ENCODE assay signal across 3 cellular contexts in the genomic region with DNA sequence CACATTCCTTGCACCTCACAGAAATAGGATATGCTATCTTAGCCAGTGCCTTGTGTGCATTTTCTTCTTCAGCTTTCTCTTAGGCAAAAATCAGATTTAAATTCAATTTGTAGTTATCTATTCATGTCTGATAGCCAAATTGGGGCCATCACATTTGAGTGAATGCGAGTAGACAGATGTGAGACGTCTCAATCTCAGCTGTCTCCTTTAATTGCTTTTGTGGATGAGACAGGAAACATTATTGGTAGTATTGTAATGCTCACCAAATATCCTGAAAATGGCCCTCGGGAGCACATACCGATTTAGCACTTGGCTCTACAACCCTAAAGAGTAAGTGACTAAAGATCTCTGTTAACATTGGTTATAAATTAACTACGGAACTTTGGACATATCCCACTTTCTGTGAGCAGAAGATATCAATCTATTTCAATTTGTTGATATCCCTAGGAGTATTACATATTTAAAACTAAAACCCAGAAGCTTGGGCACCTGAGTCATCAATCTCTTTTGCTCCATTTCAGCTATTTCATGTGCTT.
TF ChIP-seq lines count a peak whose summit lies in the region.

No MANE protein-coding gene starts in this region.

TF ChIP-seq in liver, 16 proteins besides CTCF, POLR2A, EP300 and RAD21 (continued from another document):
- TF ChIP-seq ZBTB33 (IDR thresholded peaks at IDR 0.05): no peak
- no peak for TF ChIP-seq ATF3 (IDR thresholded peaks at IDR 0.05)
- peak; percentile 38 for TF ChIP-seq MAX (IDR thresholded peaks at IDR 0.05)
- TF ChIP-seq GABPA (IDR thresholded peaks at IDR 0.05 in 1 of 2, conservative IDR thresholded peaks at IDR 0.05 in 1 of 2): no peak
- TF ChIP-seq JUND (IDR thresholded peaks at IDR 0.05): peak in 1 of 2 donors; percentile 48
- TF ChIP-seq FOXA1 (IDR thresholded peaks at IDR 0.05): peak; percentile 10
- peak; percentile 13 to 53 for TF ChIP-seq RXRA (IDR thresholded peaks at IDR 0.05)
- TF ChIP-seq REST (IDR thresholded peaks at IDR 0.05): peak; percentile 68
- TF ChIP-seq HNF4A (conservative IDR thresholded peaks at IDR 0.05): peak; percentile 42 to 75
- TF ChIP-seq YY1 (IDR thresholded peaks at IDR 0.05): peak; percentile 96
- TF ChIP-seq EGR1 (IDR thresholded peaks at IDR 0.05; ENCODE audit: low read depth in 2 of 2): no peak

TF ChIP-seq in HepG2, 621 proteins besides CTCF, POLR2A, EP300 and RAD21 (continued from another document and continues in another):
- no peak for TF ChIP-seq ZNF276 (CRISPR knock-in tag; IDR thresholded peaks at IDR 0.05; ENCODE audit: low read depth)
- TF ChIP-seq ZNF720 (CRISPR knock-in tag; IDR thresholded peaks at IDR 0.05): no peak
- TF ChIP-seq, protein P1, sequence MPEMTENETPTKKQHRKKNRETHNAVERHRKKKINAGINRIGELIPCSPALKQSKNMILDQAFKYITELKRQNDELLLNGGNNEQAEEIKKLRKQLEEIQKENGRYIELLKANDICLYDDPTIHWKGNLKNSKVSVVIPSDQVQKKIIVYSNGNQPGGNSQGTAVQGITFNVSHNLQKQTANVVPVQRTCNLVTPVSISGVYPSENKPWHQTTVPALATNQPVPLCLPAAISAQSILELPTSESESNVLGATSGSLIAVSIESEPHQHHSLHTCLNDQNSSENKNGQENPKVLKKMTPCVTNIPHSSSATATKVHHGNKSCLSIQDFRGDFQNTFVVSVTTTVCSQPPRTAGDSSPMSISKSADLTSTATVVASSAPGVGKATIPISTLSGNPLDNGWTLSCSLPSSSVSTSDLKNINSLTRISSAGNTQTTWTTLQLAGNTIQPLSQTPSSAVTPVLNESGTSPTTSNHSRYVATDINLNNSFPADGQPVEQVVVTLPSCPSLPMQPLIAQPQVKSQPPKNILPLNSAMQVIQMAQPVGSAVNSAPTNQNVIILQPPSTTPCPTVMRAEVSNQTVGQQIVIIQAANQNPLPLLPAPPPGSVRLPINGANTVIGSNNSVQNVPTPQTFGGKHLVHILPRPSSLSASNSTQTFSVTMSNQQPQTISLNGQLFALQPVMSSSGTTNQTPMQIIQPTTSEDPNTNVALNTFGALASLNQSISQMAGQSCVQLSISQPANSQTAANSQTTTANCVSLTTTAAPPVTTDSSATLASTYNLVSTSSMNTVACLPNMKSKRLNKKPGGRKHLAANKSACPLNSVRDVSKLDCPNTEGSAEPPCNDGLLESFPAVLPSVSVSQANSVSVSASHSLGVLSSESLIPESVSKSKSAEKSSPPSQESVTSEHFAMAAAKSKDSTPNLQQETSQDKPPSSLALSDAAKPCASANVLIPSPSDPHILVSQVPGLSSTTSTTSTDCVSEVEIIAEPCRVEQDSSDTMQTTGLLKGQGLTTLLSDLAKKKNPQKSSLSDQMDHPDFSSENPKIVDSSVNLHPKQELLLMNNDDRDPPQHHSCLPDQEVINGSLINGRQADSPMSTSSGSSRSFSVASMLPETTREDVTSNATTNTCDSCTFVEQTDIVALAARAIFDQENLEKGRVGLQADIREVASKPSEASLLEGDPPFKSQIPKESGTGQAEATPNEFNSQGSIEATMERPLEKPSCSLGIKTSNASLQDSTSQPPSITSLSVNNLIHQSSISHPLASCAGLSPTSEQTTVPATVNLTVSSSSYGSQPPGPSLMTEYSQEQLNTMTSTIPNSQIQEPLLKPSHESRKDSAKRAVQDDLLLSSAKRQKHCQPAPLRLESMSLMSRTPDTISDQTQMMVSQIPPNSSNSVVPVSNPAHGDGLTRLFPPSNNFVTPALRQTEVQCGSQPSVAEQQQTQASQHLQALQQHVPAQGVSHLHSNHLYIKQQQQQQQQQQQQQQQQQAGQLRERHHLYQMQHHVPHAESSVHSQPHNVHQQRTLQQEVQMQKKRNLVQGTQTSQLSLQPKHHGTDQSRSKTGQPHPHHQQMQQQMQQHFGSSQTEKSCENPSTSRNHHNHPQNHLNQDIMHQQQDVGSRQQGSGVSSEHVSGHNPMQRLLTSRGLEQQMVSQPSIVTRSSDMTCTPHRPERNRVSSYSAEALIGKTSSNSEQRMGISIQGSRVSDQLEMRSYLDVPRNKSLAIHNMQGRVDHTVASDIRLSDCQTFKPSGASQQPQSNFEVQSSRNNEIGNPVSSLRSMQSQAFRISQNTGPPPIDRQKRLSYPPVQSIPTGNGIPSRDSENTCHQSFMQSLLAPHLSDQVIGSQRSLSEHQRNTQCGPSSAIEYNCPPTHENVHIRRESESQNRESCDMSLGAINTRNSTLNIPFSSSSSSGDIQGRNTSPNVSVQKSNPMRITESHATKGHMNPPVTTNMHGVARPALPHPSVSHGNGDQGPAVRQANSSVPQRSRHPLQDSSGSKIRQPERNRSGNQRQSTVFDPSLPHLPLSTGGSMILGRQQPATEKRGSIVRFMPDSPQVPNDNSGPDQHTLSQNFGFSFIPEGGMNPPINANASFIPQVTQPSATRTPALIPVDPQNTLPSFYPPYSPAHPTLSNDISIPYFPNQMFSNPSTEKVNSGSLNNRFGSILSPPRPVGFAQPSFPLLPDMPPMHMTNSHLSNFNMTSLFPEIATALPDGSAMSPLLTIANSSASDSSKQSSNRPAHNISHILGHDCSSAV (CRISPR knock-in tag; IDR thresholded peaks at IDR 0.05; ENCODE audit: borderline replicate concordance): no peak
- no peak for TF ChIP-seq BCLAF1 (IDR thresholded peaks at IDR 0.05)
- TF ChIP-seq, protein P2, sequence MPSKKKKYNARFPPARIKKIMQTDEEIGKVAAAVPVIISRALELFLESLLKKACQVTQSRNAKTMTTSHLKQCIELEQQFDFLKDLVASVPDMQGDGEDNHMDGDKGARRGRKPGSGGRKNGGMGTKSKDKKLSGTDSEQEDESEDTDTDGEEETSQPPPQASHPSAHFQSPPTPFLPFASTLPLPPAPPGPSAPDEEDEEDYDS (CRISPR knock-in tag; IDR thresholded peaks at IDR 0.05): no peak
- no peak for TF ChIP-seq EEA1 (CRISPR knock-in tag; IDR thresholded peaks at IDR 0.05; ENCODE audit: borderline replicate concordance)

TF ChIP-seq in neural cell, 6 proteins besides CTCF, POLR2A, EP300 and RAD21 (continued from another document):
- TF ChIP-seq REST (IDR thresholded peaks at IDR 0.05; ENCODE audit: borderline replicate concordance) (no peak), MXI1 (conservative IDR thresholded peaks at IDR 0.05; ENCODE audit: poor library complexity, severe bottlenecking) (peak; percentile 11), POLR2AphosphoS5 (IDR thresholded peaks at IDR 0.05) (peak; percentile 92)
